Comparison of ENCODE assay signal across 22 cellular contexts in genomic region chr3:1962531-1963090, GRCh38.
DNase-seq lines count a peak whose midpoint lies in the region; ATAC-seq and TF ChIP-seq lines count a peak whose summit lies in the region.
"Had no signal": no experiment of that assay in that cellular context is flagged by ENCODE, and none has a peak within 500 bp of the region (broad histone marks: within the 10 kb centered on the region; RNA-seq: fewer than 3 reads in every experiment).

No MANE protein-coding gene starts in this region.

- peaks cover 14 to 18% of the 10 kb centered on the region in 2 experiments for H3K4me1 Mint-ChIP-seq in H9

- DNase-seq in NCI-H1105 (lab: John Stamatoyannopoulos, UW), result peak; percentile 87
- DNase-seq in NCI-H2081 (lab: John Stamatoyannopoulos, UW), result peak; percentile 81 to 94
- peak; percentile 95 for DNase-seq in NCI-H748 treated with DMSO at 0.1 percent for 48 hours (lab: John Stamatoyannopoulos, UW)
- no peak for DNase-seq in vagina (ENCODE audit: extremely low spot score in 2 of 2)
- no peak for DNase-seq in H9
- DNase-seq: activated CD4-positive, alpha-beta T cell treated with anti-CD3 and anti-CD28 coated beads for 48 hours; activated T-cell treated with anti-CD3 and anti-CD28 coated beads, Interleukin-2, amount 50 U/mL, for 4 hours; effector memory CD4-positive, alpha-beta T cell; erythroblast; GDM1; heart left ventricle; kidney glomerular epithelial cell; NCI-H2227 treated with DMSO at 0.1 percent for 48 hours; SK-N-SH; stomach; T-helper 2 cell; tibial artery had no signal

- H3K4me2 ChIP-seq in H9 (ENCODE audit: insufficient read depth, insufficient read length, low read length), result no peak overlapping the region
- H3K4me2 ChIP-seq: KMS-11, SK-N-SH had no signal

- H3K4me3 ChIP-seq in vagina, result no peak overlapping the region
- H3K4me3 ChIP-seq: heart left ventricle, lung, stomach, tibial artery had no signal

- H3K23ac ChIP-seq in H9 (ENCODE audit: insufficient read length, low read depth, low read length), result no peak overlapping the region

- H3K56ac ChIP-seq in H9 (ENCODE audit: insufficient read length, low read depth, low read length), result no peak overlapping the region

- H3K27me3 ChIP-seq in vagina (no peaks in the 10 kb centered on the region), H9 (ENCODE audit: insufficient read depth, low read length) (no peaks in the 10 kb centered on the region)
- H3K27me3 ChIP-seq: heart left ventricle, stomach, tibial artery had no signal

- no peak overlapping the region for H3T11ph ChIP-seq in H9 (ENCODE audit: low read length)

- no peak overlapping the region for H2AFZ ChIP-seq in H9 (ENCODE audit: low read length)

- no peak overlapping the region for H3K27ac Mint-ChIP-seq in H9

- H4K8ac ChIP-seq in H9 (replicated peaks; ENCODE audit: insufficient read length, low read depth, low read length), result no peak overlapping the region

- H3K4me1 ChIP-seq in vagina, result no peaks in the 10 kb centered on the region
- H3K4me1 ChIP-seq in H9 (ENCODE audit: insufficient read depth, low read length), result no peaks in the 10 kb centered on the region
- H3K4me1 ChIP-seq: heart left ventricle, stomach, tibial artery had no signal

- H3K79me2 ChIP-seq in H9 (ENCODE audit: insufficient read depth, low read length), result no peaks in the 10 kb centered on the region

- H3K4me3 Mint-ChIP-seq in H9, result no peak overlapping the region
- H3K4me3 Mint-ChIP-seq: activated T-cell treated with anti-CD3 and anti-CD28 coated beads, Interleukin-2, amount 50 U/mL, for 4 hours had no signal

- H2BK5ac ChIP-seq in H9 (ENCODE audit: insufficient read length, low read length), result no peak overlapping the region

- TF ChIP-seq CTCF in vagina (IDR thresholded peaks at IDR 0.05), result no peak
- no peak; the same call in 2 of the 3 replicates for TF ChIP-seq CTCF in H9 (conservative IDR thresholded peaks at IDR 0.05)

- intact Hi-C loops in vagina (cut with DNase I), result no loop called here

- H4K5ac ChIP-seq in H9 (ENCODE audit: insufficient read length, low read depth, low read length), result no peak overlapping the region

- ATAC-seq in GM19023 (IDR thresholded peaks at IDR 0.05; ENCODE audit: unreplicated experiment), result no peak
- ATAC-seq in GM21390 (IDR thresholded peaks at IDR 0.05; ENCODE audit: unreplicated experiment), result no peak
- ATAC-seq: activated T-cell treated with anti-CD3 and anti-CD28 coated beads, Interleukin-2, amount 50 U/mL, for 4 hours; heart left ventricle; sciatic nerve had no signal

- no peak overlapping the region for H2BK12ac ChIP-seq in H9 (ENCODE audit: insufficient read length, low read depth, low read length)

- H3K9ac ChIP-seq in H9 (ENCODE audit: extremely low read depth, insufficient read length, low read length), result no peak overlapping the region
- H3K9ac ChIP-seq: KMS-11, SK-N-SH had no signal

- H3K23me2 ChIP-seq in H9 (ENCODE audit: insufficient read length, low read depth, low read length, poor library complexity, severe bottlenecking), result no peaks in the 10 kb centered on the region

- peaks cover 0 to 2% of the 10 kb centered on the region in 2 experiments; a peak in 1 of 5 replicates for H3K9me3 Mint-ChIP-seq in H9

- no peak overlapping the region for H4K91ac ChIP-seq in H9 (ENCODE audit: insufficient read length, low read depth, low read length)

- no peak overlapping the region for H2AK5ac ChIP-seq in H9 (ENCODE audit: insufficient read length, low read length)

- no peaks in the 10 kb centered on the region for H3K27me3 Mint-ChIP-seq in H9 (ENCODE audit: low read depth)

- no peak overlapping the region for H3K14ac ChIP-seq in H9 (ENCODE audit: insufficient read depth, low read length)

- TF ChIP-seq POLR2A in vagina (IDR thresholded peaks at IDR 0.05), result no peak

- no peak overlapping the region for H3K18ac ChIP-seq in H9 (ENCODE audit: insufficient read length, low read depth, low read length)

- no peaks in the 10 kb centered on the region for H3K79me1 ChIP-seq in H9 (ENCODE audit: insufficient read depth, low read depth, low read length, poor library complexity, severe bottlenecking)

- H3K36me3 ChIP-seq in vagina, result no peaks in the 10 kb centered on the region
- H3K36me3 ChIP-seq: heart left ventricle, stomach, tibial artery had no signal

- H2BK120ac ChIP-seq in H9 (ENCODE audit: low read depth, low read length, poor library complexity, severe bottlenecking), result no peak overlapping the region

- H2BK15ac ChIP-seq in H9 (ENCODE audit: low read depth, low read length), result no peak overlapping the region

- no peaks in the 10 kb centered on the region for H3K36me3 Mint-ChIP-seq in H9 (ENCODE audit: insufficient read depth in 1 of 3, low read depth in 3 of 3)

- no peak overlapping the region for H2BK20ac ChIP-seq in H9 (ENCODE audit: low read depth, low read length, poor library complexity, severe bottlenecking)

- H3K4ac ChIP-seq in H9 (ENCODE audit: low read depth, low read length), result no peak overlapping the region

- H3K27ac ChIP-seq in vagina, result no peak overlapping the region
- no peak overlapping the region for H3K27ac ChIP-seq in H9 (ENCODE audit: insufficient read length, low read depth, low read length)
- H3K27ac ChIP-seq: heart left ventricle, KMS-11, stomach, tibial artery had no signal

- H3K9me3 ChIP-seq in vagina, result no peaks in the 10 kb centered on the region
- H3K9me3 ChIP-seq in H9 (ENCODE audit: control insufficient read depth, low read depth, low read length), result no peaks in the 10 kb centered on the region
- H3K9me3 ChIP-seq: heart left ventricle, SK-N-SH, stomach, tibial artery had no signal

- WGBS in H9 (ENCODE audit: extremely low coverage, insufficient read length, low lambda C conversion rate), result no CpG with 5 or more reads among the region's 6 CpGs

- H4K20me1 ChIP-seq in H9 (ENCODE audit: control insufficient read depth, insufficient read depth, insufficient read length), result no peaks in the 10 kb centered on the region

Comparison
In these comparisons a context has a peak if more than half of its experiments do, and no peak if none do; other contexts are left out.
1. DNase-seq: peak in NCI-H1105 (single experiment), NCI-H2081 (2 of 2) and NCI-H748 treated with DMSO at 0.1 percent for 48 hours (single experiment); none in vagina (0 of 2) and H9 (single experiment).